In the genomic region with DNA sequence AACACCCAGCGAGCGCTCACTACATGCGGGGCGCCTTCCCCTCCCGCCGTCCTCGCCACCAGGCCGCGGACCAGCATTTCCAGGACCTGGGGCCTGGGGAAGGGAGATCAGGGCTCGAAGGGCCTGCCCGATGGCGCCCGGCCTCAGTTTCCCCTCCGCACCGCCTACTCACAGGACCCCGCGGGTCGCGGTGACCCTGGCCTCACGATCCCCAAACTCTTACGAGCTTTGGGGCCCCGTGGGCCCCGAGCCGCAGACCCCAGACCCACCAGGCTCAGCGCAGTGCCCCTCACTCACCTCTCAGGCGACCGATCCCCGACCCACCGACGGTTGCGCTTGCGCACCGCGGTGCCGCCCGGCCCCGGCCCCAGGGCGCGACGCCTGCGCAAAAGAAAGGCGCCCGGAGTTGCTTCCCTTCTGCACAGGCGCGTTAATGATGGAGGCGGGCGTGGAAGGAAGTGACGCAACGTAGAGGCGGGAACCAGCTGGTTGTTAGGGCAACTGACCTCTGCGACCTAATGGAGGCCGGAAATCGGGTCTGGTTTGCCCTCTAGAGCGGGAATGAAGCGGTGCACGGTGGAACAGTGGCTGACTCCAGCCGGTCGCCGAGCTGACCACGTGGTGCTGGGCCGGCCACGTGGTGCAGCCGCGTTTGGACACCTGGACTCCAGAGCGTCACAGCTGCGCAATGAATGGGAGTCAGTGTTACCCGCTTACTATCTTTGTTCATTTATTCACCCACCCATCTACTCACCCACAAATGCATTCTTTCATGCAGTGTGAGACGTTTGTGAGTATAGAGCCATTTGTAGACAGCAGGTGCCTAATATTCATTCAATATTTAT, we compare ENCODE assay signal across 8 cellular contexts. TPM values are rescaled to one million over a fixed set of nuclear protein-coding genes. Genes with fewer than 3 reads are reported as not detected.
DNase-seq lines count a peak whose midpoint lies in the region; ATAC-seq and TF ChIP-seq lines count a peak whose summit lies in the region.

A gene with protein sequence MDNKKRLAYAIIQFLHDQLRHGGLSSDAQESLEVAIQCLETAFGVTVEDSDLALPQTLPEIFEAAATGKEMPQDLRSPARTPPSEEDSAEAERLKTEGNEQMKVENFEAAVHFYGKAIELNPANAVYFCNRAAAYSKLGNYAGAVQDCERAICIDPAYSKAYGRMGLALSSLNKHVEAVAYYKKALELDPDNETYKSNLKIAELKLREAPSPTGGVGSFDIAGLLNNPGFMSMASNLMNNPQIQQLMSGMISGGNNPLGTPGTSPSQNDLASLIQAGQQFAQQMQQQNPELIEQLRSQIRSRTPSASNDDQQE (minus strand): TSS at position 338 of the 845 bp plus-strand sequence. CDS start 14,205 bp downstream, outside the sequence.

- peaks cover 6% of the 10 kb centered on the region for H3K36me3 Mint-ChIP-seq in HFFc6 (ENCODE audit: low read depth)
- peaks cover 14% of the 10 kb centered on the region for H3K36me3 Mint-ChIP-seq in activated naive CD4-positive, alpha-beta T cell treated with anti-CD3 and anti-CD28 coated beads, Interleukin-2, amount 10 ng/mL, durations not matched to agents 7 days and 5 days

- H3K27me3 ChIP-seq in gastroesophageal sphincter, result no peaks in the 10 kb centered on the region
- H3K27me3 ChIP-seq in neutrophil, result no peaks in the 10 kb centered on the region

- peak within 1 kb of the TSS; percentile 85 for H3K27ac ChIP-seq in SK-N-MC
- peak within 1 kb of the TSS; percentile 84 to 97 (median 94) for H3K27ac ChIP-seq in gastroesophageal sphincter
- peak within 1 kb of the TSS; percentile 76 for H3K27ac ChIP-seq in neutrophil
- H3K27ac ChIP-seq in substantia nigra (ENCODE audit: low read depth, low read length, poor library complexity, severe bottlenecking), result peak within 1 kb of the TSS; percentile 95

- TF ChIP-seq EP300 in gastroesophageal sphincter (IDR thresholded peaks at IDR 0.05), result no peak

- TF ChIP-seq CTCF in HFFc6 (IDR thresholded peaks at IDR 0.05) (peak; percentile 53), NB4 (IDR thresholded peaks at IDR 0.05; ENCODE audit: low read depth, low read length) (peak; percentile 7), gastroesophageal sphincter (IDR thresholded peaks at IDR 0.05) (peak in 3 of 4 experiments; percentile 52 to 63 (median 62)), neutrophil (IDR thresholded peaks at IDR 0.05) (peak; percentile 85)

- H3K27ac Mint-ChIP-seq in HFFc6, result peak within 1 kb of the TSS; percentile 96
- peak within 1 kb of the TSS; percentile 92 for H3K27ac Mint-ChIP-seq in activated naive CD4-positive, alpha-beta T cell treated with anti-CD3 and anti-CD28 coated beads, Interleukin-2, amount 10 ng/mL, durations not matched to agents 7 days and 5 days

- H3K4me3 ChIP-seq in GM08714 (ENCODE audit: low read length) (peak within 1 kb of the TSS; percentile 63), NB4 (ENCODE audit: low read depth, low read length) (peak within 1 kb of the TSS; percentile 92), SK-N-MC (peak within 1 kb of the TSS; percentile 99), gastroesophageal sphincter (peak within 1 kb of the TSS; percentile 78 to 91), neutrophil (ENCODE audit: low read depth in 1 of 2, low read length in 1 of 2) (peak within 1 kb of the TSS; percentile 78 to 96)

- peaks cover 49% of the 10 kb centered on the region for H3K4me1 Mint-ChIP-seq in HFFc6 (ENCODE audit: low read depth)
- peaks cover 65% of the 10 kb centered on the region for H3K4me1 Mint-ChIP-seq in activated naive CD4-positive, alpha-beta T cell treated with anti-CD3 and anti-CD28 coated beads, Interleukin-2, amount 10 ng/mL, durations not matched to agents 7 days and 5 days

- DNase-seq in HFFc6 (peak; percentile 99), NB4 (ENCODE audit: low read depth) (peak; percentile 97), SK-N-MC (ENCODE audit: low read depth, low spot score) (peak; percentile 66), substantia nigra (lab: John Stamatoyannopoulos, UW) (peak; percentile 77 to 99 (median 98))
- DNase-seq in activated naive CD4-positive, alpha-beta T cell treated with anti-CD3 and anti-CD28 coated beads, Interleukin-2, amount 10 ng/mL, durations not matched to agents 7 days and 5 days, result peak; percentile 99

- H3K4me1 ChIP-seq in gastroesophageal sphincter (peaks cover 0 to 82% (median 32%) of the 10 kb centered on the region in 3 donors), neutrophil (ENCODE audit: control insufficient read depth in 1 of 2, insufficient read depth in 1 of 2, low read depth in 1 of 2, low read length in 1 of 2) (peaks cover 36 to 38% of the 10 kb centered on the region in 2 experiments)

- no peaks in the 10 kb centered on the region for H3K9me3 Mint-ChIP-seq in HFFc6
- no peaks in the 10 kb centered on the region for H3K9me3 Mint-ChIP-seq in activated naive CD4-positive, alpha-beta T cell treated with anti-CD3 and anti-CD28 coated beads, Interleukin-2, amount 10 ng/mL, durations not matched to agents 7 days and 5 days

- CTCF ChIA-PET in activated naive CD4-positive, alpha-beta T cell treated with anti-CD3 and anti-CD28 coated beads, Interleukin-2, amount 10 ng/mL, durations not matched to agents 7 days and 5 days (lab: Charles Lee), result interaction anchor here (1.4 kb wide), 1 partner anchor 34 kb away, joined by 3 read pairs; no protein-coding TSS in a partner anchor

- TF ChIP-seq POLR2A in NB4 (IDR thresholded peaks at IDR 0.05; ENCODE audit: extremely low read depth, insufficient read length) (peak; percentile 73), gastroesophageal sphincter (IDR thresholded peaks at IDR 0.05) (peak; percentile 75 to 80)

- peak; percentile 92 for ATAC-seq in gastroesophageal sphincter

- WGBS in gastroesophageal sphincter (ENCODE audit: low coverage in 1 of 2), 2 donors, result 0 to 1% methylated on average over 12 to 13 of the region's 68 CpGs

- peaks cover 21% of the 10 kb centered on the region; the same call in 1 of the 2 replicates for H3K36me3 ChIP-seq in SK-N-MC (ENCODE audit: insufficient read depth, low read length)
- H3K36me3 ChIP-seq in gastroesophageal sphincter, result peaks cover 0 to 11% of the 10 kb centered on the region in 2 donors
- peaks cover 5% of the 10 kb centered on the region for H3K36me3 ChIP-seq in neutrophil

- peak within 1 kb of the TSS; percentile 97 for H3K4me3 Mint-ChIP-seq in HFFc6
- peak within 1 kb of the TSS; percentile 88 for H3K4me3 Mint-ChIP-seq in activated naive CD4-positive, alpha-beta T cell treated with anti-CD3 and anti-CD28 coated beads, Interleukin-2, amount 10 ng/mL, durations not matched to agents 7 days and 5 days

- H3K9me3 ChIP-seq in SK-N-MC (ENCODE audit: low read depth, low read length) (no peaks in the 10 kb centered on the region), gastroesophageal sphincter (no peaks in the 10 kb centered on the region), neutrophil (no peaks in the 10 kb centered on the region)

- H3K9ac ChIP-seq in SK-N-MC (ENCODE audit: insufficient read length), result peak within 1 kb of the TSS; percentile 97

- no peaks in the 10 kb centered on the region for H3K27me3 Mint-ChIP-seq in HFFc6 (ENCODE audit: insufficient read depth)
- H3K27me3 Mint-ChIP-seq in activated naive CD4-positive, alpha-beta T cell treated with anti-CD3 and anti-CD28 coated beads, Interleukin-2, amount 10 ng/mL, durations not matched to agents 7 days and 5 days, result no peaks in the 10 kb centered on the region

RNA-seq across cellular contexts. Expression of the gene that starts here (rescaled TPM):
- total RNA-seq in HFFc6 (2021; fragmentation: NEBNext Ultra II Directional; extraction: Animal tissue kit (Norgen Biotek cat#: 25700)), result 10 to 100 TPM; 60.7 to 68.1 (median 62.8) TPM
- 10 to 100 TPM; 45.3 to 65.5 (median 47.2) TPM for total RNA-seq in gastroesophageal sphincter

Comparison
In these comparisons a context has a peak if more than half of its experiments do, and no peak if none do; other contexts are left out.
1. Peak in every context shown above with its lines: DNase-seq, ATAC-seq, H3K4me3 ChIP-seq and H3K27ac ChIP-seq.
2. CTCF ChIP-seq: peak in every context shown above with its lines; median percentile 85 in neutrophil; 62 in gastroesophageal sphincter; 53 in HFFc6; 7 in NB4.